Comparison of ENCODE assay signal across 11 cellular contexts in the genomic region with DNA sequence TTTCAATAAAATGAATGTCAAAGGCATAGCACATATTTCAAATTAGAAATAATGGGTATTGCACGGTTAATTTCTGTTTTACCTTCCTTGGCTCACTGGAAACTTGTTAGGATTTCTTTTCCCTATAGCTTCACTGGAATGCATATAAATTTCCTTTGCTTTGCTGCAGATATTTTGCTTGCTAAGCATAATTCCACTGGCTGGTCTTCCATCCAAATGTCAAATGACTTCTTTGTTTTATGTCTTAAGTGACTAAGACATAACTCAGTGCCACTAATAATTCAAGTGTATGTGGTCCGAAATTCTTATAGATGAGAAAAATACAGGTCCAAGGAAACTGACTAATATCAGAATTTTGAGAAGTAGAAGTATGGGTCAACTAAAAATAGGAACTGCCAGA.
"Had no signal": no experiment of that assay in that cellular context is flagged by ENCODE, and none has a peak within 500 bp of the region (broad histone marks: within the 10 kb centered on the region; RNA-seq: fewer than 3 reads in every experiment).

No MANE protein-coding gene starts in this region.

- ATAC-seq: activated naive CD4-positive, alpha-beta T cell treated with anti-CD3 and anti-CD28 coated beads, Interleukin-2, amount 50 U/mL, for 72 hours; activated T-cell treated with anti-CD3 and anti-CD28 coated beads, Interleukin-2, amount 50 U/mL, for 72 hours; naive thymus-derived CD4-positive, alpha-beta T cell had no signal

- H3K9me3 ChIP-seq: stomach, thoracic aorta had no signal

- H3K27me3 ChIP-seq: stomach had no signal

- DNase-seq: activated B cell treated with CpG ODN at 0.5 μM for 24 hours; activated CD8-positive, alpha-beta memory T cell treated with anti-CD3 and anti-CD28 coated beads, Interleukin-2, amount 50 U/mL, for 48 hours; activated gamma-delta T cell; activated T-cell treated with anti-CD3 and anti-CD28 coated beads, Interleukin-2, amount 50 U/mL, for 72 hours; endodermal cell; kidney glomerular epithelial cell; naive thymus-derived CD4-positive, alpha-beta T cell; stimulated activated CD4-positive, alpha-beta T cell treated with anti-CD3 and anti-CD28 coated beads, Interleukin-1b, Interleukin-23, amount 100 ng/mL, for 48 hours had no signal

- H3K4me3 ChIP-seq: stomach, thoracic aorta had no signal
